Comparison of ENCODE assay signal across 8 cellular contexts in the genomic region with DNA sequence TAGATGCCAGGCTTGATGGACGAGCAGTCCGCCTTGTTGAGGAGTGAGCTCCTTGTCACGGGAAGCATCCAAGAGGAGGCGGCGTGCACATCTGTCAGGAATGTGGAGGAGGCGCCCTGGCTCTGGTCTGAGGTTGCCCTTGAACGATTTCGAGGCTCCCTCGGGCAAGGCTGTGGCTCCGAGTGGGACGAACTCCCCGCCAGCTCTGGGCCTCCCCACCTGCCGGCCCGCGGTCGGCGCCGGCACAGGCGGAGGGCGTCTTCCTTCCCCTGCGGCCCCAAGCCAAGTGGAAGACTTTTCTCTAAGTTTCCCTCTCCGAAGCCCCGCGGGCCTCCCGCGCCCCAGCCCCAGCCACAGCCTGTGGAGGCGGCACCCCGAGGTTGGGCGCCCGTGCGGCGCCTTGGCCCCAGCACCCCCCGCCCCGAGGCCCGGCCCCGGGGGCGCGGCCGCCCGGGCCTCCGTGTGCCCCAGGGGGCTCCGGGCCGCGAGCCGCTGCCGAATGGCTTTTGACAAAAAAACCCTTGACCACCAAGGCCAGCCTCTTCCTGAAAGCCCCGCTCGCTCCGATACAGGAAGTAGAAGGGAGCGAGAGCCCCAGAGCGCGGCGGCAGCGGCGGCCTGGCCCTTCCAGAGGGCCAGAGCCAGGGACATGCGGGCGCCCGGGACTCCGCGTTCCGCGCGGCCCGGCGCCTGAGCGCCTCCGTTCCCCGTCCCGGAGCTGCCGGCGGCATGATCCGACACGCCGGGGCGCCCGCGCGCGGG. TPM values are rescaled to one million over a fixed set of nuclear protein-coding genes. Genes with fewer than 3 reads are reported as not detected.
DNase-seq lines count a peak whose midpoint lies in the region; ATAC-seq, FAIRE-seq and TF ChIP-seq lines count a peak whose summit lies in the region.

A gene with protein sequence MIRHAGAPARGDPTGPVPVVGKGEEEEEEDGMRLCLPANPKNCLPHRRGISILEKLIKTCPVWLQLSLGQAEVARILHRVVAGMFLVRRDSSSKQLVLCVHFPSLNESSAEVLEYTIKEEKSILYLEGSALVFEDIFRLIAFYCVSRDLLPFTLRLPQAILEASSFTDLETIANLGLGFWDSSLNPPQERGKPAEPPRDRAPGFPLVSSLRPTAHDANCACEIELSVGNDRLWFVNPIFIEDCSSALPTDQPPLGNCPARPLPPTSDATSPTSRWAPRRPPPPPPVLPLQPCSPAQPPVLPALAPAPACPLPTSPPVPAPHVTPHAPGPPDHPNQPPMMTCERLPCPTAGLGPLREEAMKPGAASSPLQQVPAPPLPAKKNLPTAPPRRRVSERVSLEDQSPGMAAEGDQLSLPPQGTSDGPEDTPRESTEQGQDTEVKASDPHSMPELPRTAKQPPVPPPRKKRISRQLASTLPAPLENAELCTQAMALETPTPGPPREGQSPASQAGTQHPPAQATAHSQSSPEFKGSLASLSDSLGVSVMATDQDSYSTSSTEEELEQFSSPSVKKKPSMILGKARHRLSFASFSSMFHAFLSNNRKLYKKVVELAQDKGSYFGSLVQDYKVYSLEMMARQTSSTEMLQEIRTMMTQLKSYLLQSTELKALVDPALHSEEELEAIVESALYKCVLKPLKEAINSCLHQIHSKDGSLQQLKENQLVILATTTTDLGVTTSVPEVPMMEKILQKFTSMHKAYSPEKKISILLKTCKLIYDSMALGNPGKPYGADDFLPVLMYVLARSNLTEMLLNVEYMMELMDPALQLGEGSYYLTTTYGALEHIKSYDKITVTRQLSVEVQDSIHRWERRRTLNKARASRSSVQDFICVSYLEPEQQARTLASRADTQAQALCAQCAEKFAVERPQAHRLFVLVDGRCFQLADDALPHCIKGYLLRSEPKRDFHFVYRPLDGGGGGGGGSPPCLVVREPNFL (plus strand): TSS at position 578 of the 762 bp plus-strand sequence. CDS start 152 bp downstream, at position 730.

- H3K9me2 ChIP-seq in MM.1S (replicated peaks; ENCODE audit: insufficient read depth, low read length): no peaks in the 10 kb centered on the region

- H4K20me1 ChIP-seq in MM.1S (ENCODE audit: insufficient read depth, low read length): no peaks in the 10 kb centered on the region

- no peak within 1 kb of the TSS for H3K9ac ChIP-seq in MM.1S (ENCODE audit: low read length)

- TF ChIP-seq CTCF in MM.1S (IDR thresholded peaks at IDR 0.05; ENCODE audit: low read length): no peak

- H3K9me3 ChIP-seq in MM.1S (replicated peaks; ENCODE audit: insufficient read depth, low read length): no peaks in the 10 kb centered on the region

- peak within 1 kb of the TSS; percentile 75 for H3K4me3 Mint-ChIP-seq in activated CD4-positive, alpha-beta T cell treated with anti-CD3 and anti-CD28 coated beads, Interleukin-2, amount 10 ng/mL, durations not matched to agents 24 days and 14 days

- H3K4me1 ChIP-seq in MM.1S (ENCODE audit: low read length): no peaks in the 10 kb centered on the region

- peaks cover 45% of the 10 kb centered on the region for H3K27me3 Mint-ChIP-seq in activated CD4-positive, alpha-beta T cell treated with anti-CD3 and anti-CD28 coated beads, Interleukin-2, amount 10 ng/mL, durations not matched to agents 24 days and 14 days

- no peak within 1 kb of the TSS for H3K4me2 ChIP-seq in MM.1S (ENCODE audit: low read depth, low read length)

- ATAC-seq in GM19455 (IDR thresholded peaks at IDR 0.05; ENCODE audit: unreplicated experiment): peak; percentile 79
- ATAC-seq in stimulated activated naive CD8-positive, alpha-beta T cell treated with anti-CD3 and anti-CD28 coated beads, Interleukin-15, Interleukin-2, amounts not matched to agents 100 U/mL and 50 U/mL, for 24 hours: peak; percentile 45

- H3K27ac Mint-ChIP-seq in activated CD4-positive, alpha-beta T cell treated with anti-CD3 and anti-CD28 coated beads, Interleukin-2, amount 10 ng/mL, durations not matched to agents 24 days and 14 days: peak within 1 kb of the TSS; percentile 62

- H3K79me2 ChIP-seq in MM.1S (ENCODE audit: low read length): no peaks in the 10 kb centered on the region

- intact Hi-C loops in activated CD4-positive, alpha-beta T cell treated with anti-CD3 and anti-CD28 coated beads, Interleukin-2, amount 10 ng/mL, durations not matched to agents 24 days and 14 days (cut with micrococcal nuclease): no loop called here

- H3K36me3 ChIP-seq in MM.1S (replicated peaks; ENCODE audit: insufficient read depth, low read length): no peaks in the 10 kb centered on the region

- no peak within 1 kb of the TSS for H3K27ac ChIP-seq in MM.1S (ENCODE audit: low read length)

- peak; percentile 46 for FAIRE-seq in HTR-8/SVneo (lab: Jason Lieb, UNC)

- H3K4me3 ChIP-seq in MM.1S (ENCODE audit: low read length): no peak within 1 kb of the TSS

- H2AFZ ChIP-seq in MM.1S (ENCODE audit: low read length): no peak within 1 kb of the TSS

- no peaks in the 10 kb centered on the region for H3F3A ChIP-seq in MM.1S (ENCODE audit: insufficient read depth, low read length)

- no peaks in the 10 kb centered on the region for H3K9me3 Mint-ChIP-seq in activated CD4-positive, alpha-beta T cell treated with anti-CD3 and anti-CD28 coated beads, Interleukin-2, amount 10 ng/mL, durations not matched to agents 24 days and 14 days

- H3K27me3 ChIP-seq in MM.1S (replicated peaks; ENCODE audit: insufficient read depth, low read length): peaks cover 11% of the 10 kb centered on the region

- no peaks in the 10 kb centered on the region for H3K36me3 Mint-ChIP-seq in activated CD4-positive, alpha-beta T cell treated with anti-CD3 and anti-CD28 coated beads, Interleukin-2, amount 10 ng/mL, durations not matched to agents 24 days and 14 days (ENCODE audit: low read depth)

- DNase-seq in CD1c-positive myeloid dendritic cell (ENCODE audit: extremely low spot score) (peak; percentile 75), HTR-8/SVneo (ENCODE audit: insufficient read length, low spot score) (peak; percentile 43), medulla oblongata (ENCODE audit: extremely low spot score) (peak; percentile 33), MM.1S (no peak)
- peak; percentile 81 for DNase-seq in activated CD4-positive, alpha-beta T cell treated with anti-CD3 and anti-CD28 coated beads, Interleukin-2, amount 10 ng/mL, durations not matched to agents 24 days and 14 days
- DNase-seq in effector CD8-positive, alpha-beta T cell (lab: John Stamatoyannopoulos, UW): peak; percentile 12
- DNase-seq in stimulated activated naive CD8-positive, alpha-beta T cell treated with anti-CD3 and anti-CD28 coated beads, Interleukin-15, Interleukin-2, amounts not matched to agents 100 U/mL and 50 U/mL, for 24 hours: peak; percentile 66

- peaks cover 13% of the 10 kb centered on the region for H3K4me1 Mint-ChIP-seq in activated CD4-positive, alpha-beta T cell treated with anti-CD3 and anti-CD28 coated beads, Interleukin-2, amount 10 ng/mL, durations not matched to agents 24 days and 14 days

RNA-seq across cellular contexts. Expression of the gene that starts here (rescaled TPM):
- total RNA-seq in activated CD4-positive, alpha-beta T cell treated with anti-CD3 and anti-CD28 coated beads, Interleukin-2, amount 10 ng/mL, durations not matched to agents 24 days and 14 days: 21.5 and 21.6 TPM in 2 replicates
